ENCODE assay signal across 11 cellular contexts in the genomic region with DNA sequence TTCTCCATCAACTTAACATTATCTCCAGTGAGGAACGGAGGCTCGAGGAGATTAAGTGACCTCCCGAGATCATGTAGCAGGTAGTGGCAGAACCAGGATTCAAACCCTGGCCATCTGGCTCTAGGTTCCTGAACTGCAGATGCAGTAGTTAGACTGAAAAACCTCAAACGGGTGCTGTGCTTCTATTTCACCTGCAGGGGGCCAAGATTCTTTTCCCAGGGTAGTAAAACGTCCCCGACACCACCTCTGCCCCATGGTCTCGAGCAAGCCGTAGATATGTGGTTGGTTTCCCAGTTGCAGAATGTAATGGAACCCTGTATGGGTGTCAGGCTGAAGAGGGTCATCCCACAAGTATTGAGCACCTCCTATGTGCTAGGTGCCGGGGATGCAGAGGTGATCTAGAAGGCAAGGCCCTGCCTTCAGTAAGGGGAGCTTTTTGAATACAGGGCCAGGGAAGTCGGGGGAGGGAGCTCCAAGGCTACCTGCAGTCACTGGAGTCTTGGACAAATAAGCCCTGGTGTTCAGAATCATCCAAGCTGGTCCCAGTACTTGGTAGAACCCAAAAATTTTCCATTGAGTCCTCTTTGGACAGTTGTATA.
A peak's percentile ranks its signal among the peaks of the same experiment; 100 is the strongest.
DNase-seq lines count a peak whose midpoint lies in the region; ATAC-seq, FAIRE-seq and TF ChIP-seq lines count a peak whose summit lies in the region.
"Had no signal": no experiment of that assay in that cellular context is flagged by ENCODE, and none has a peak within 500 bp of the region (broad histone marks: within the 10 kb centered on the region; RNA-seq: fewer than 3 reads in every experiment).

No MANE protein-coding gene starts in this region.

- no peaks in the 10 kb centered on the region; a peak in 2 of 5 replicates for H3K4me1 ChIP-seq in K562 (replicated peaks in 1 of 2; ENCODE audit: control insufficient read depth in 2 of 2, insufficient read depth in 2 of 2, low read length in 2 of 2)
- peaks cover 72 to 82% of the 10 kb centered on the region in 2 experiments for H3K4me1 ChIP-seq in neutrophil (ENCODE audit: control insufficient read depth in 1 of 2, insufficient read depth in 1 of 2, low read depth in 1 of 2, low read length in 1 of 2)

- WGBS in K562 (ENCODE audit: insufficient coverage, low coverage, missing lambda C conversion rate): 35% methylated on average over 10 of the region's 10 CpGs

- in situ Hi-C loops in K562 (cut with MboI): no loop called here

- DNase-seq in NCI-H2227 (lab: John Stamatoyannopoulos, UW; ENCODE audit: unreplicated experiment) (peak; percentile 16), NCI-H2227 treated with DMSO at 0.1 percent for 48 hours (lab: John Stamatoyannopoulos, UW) (no peak), K562 (ENCODE audit: extremely low read depth in 1 of 4, low spot score in 3 of 4) (peak; percentile 50 to 64 (median 59)), NCI-H524 treated with DMSO at 0.1 percent for 48 hours (lab: John Stamatoyannopoulos, UW) (no peak)
- DNase-seq: dorsolateral prefrontal cortex, posterior cingulate gyrus had no signal

- no peak overlapping the region for H3K4me2 ChIP-seq in K562 (ENCODE audit: insufficient read depth, low read length)
- H3K4me2 ChIP-seq: BLaER1 had no signal

- H3K4me3 ChIP-seq in K562 (no peak overlapping the region), neutrophil (ENCODE audit: low read depth in 1 of 2, low read length in 1 of 2) (no peak overlapping the region)
- H3K4me3 ChIP-seq: BLaER1, dorsolateral prefrontal cortex had no signal

- H3K9me3 ChIP-seq in K562 (replicated peaks; ENCODE audit: control insufficient read depth, insufficient read depth, low read depth, low read length): no peaks in the 10 kb centered on the region
- no peaks in the 10 kb centered on the region for H3K9me3 ChIP-seq in neutrophil
- H3K9me3 ChIP-seq: BLaER1 had no signal

- TF ChIP-seq CTCF in K562 (IDR thresholded peaks at IDR 0.05 in 2 of 3, conservative IDR thresholded peaks at IDR 0.05 in 1 of 3; ENCODE audit: insufficient read depth in 2 of 3, low read depth in 1 of 3, low read length in 3 of 3) (peak; percentile 61 to 77 (median 76)), neutrophil (IDR thresholded peaks at IDR 0.05) (peak; percentile 59)

- CTCF ChIA-PET in K562 (lab: Yijun Ruan, JAX; ENCODE audit: low intra/inter-chr PET ratio): interaction anchor here (0.6 kb wide), 1 partner anchor 725 kb away, joined by 3 read pairs; no protein-coding TSS in a partner anchor

- ATAC-seq in K562: peak; percentile 92
- no peak for ATAC-seq in GM18520 (IDR thresholded peaks at IDR 0.05; ENCODE audit: unreplicated experiment)
- ATAC-seq in HG03097 (IDR thresholded peaks at IDR 0.05; ENCODE audit: low FRiP score, unreplicated experiment): no peak

- no peak overlapping the region for H2AFZ ChIP-seq in K562 (ENCODE audit: low read depth, low read length)

- FAIRE-seq in K562 (lab: Jason Lieb, UNC): peak; percentile 85

- TF ChIP-seq RAD21 in Ishikawa (IDR thresholded peaks at IDR 0.05; ENCODE audit: low read depth) (peak; percentile 35), K562 (CRISPR knock-in tag; conservative IDR thresholded peaks at IDR 0.05 in 1 of 2, IDR thresholded peaks at IDR 0.05 in 1 of 2) (peak in 1 of 2 experiments; percentile 38; a peak in 3 of 4 replicates)

- no peak overlapping the region for H3K9ac ChIP-seq in K562 (ENCODE audit: insufficient read depth in 1 of 2, low read depth in 2 of 2, low read length in 2 of 2)
- H3K9ac ChIP-seq: BLaER1 had no signal

- H3K36me3 ChIP-seq in K562 (ENCODE audit: control insufficient read depth, insufficient read depth, low read length) (peaks cover 5% of the 10 kb centered on the region; the same call in 1 of the 3 replicates), neutrophil (no peaks in the 10 kb centered on the region)

- no peak for TF ChIP-seq POLR2A in K562 (conservative IDR thresholded peaks at IDR 0.05)

- H3K27ac ChIP-seq in K562 (ENCODE audit: extremely low read depth, low read depth, low read length): no peak overlapping the region
- H3K27ac ChIP-seq in neutrophil: peak overlapping the region; percentile 100
- H3K27ac ChIP-seq: BLaER1, dorsolateral prefrontal cortex had no signal

- H3K27me3 ChIP-seq in K562 (ENCODE audit: control insufficient read depth in 2 of 2, insufficient read depth in 2 of 2, low read length in 2 of 2) (no peaks in the 10 kb centered on the region), neutrophil (no peaks in the 10 kb centered on the region)
- H3K27me3 ChIP-seq: BLaER1, dorsolateral prefrontal cortex had no signal

- no TSS peak for BruUV-seq in K562 (replicated peaks; lab: Mats Ljungman, UMichigan)

- POLR2A ChIA-PET in K562 (lab: Yijun Ruan, JAX): interaction anchor here (0.7 to 1.0 kb wide), 3 partner anchors 9 to 21 kb away, joined by 3 to 4 read pairs (median 4); no protein-coding TSS in a partner anchor

- intact Hi-C loops in K562 (cut with micrococcal nuclease): no loop called here

- H4K20me1 ChIP-seq in K562 (replicated peaks; ENCODE audit: control insufficient read depth, insufficient read depth, low read length): peaks cover 22% of the 10 kb centered on the region

- H3K9me1 ChIP-seq in K562 (ENCODE audit: control insufficient read depth, insufficient read depth, low read length): no peaks in the 10 kb centered on the region

- no peak for TF ChIP-seq EP300 in Ishikawa (IDR thresholded peaks at IDR 0.05; ENCODE audit: borderline replicate concordance)
- TF ChIP-seq EP300 in K562 (IDR thresholded peaks at IDR 0.05; ENCODE audit: low read length): no peak

- H3K79me2 ChIP-seq in K562 (ENCODE audit: control insufficient read depth, insufficient read depth, low read length): peaks cover 13% of the 10 kb centered on the region; the same call in 2 of the 3 replicates

TF ChIP-seq in Ishikawa, 13 proteins besides CTCF, POLR2A, EP300 and RAD21:
- no peak for TF ChIP-seq TCF12 (IDR thresholded peaks at IDR 0.05; ENCODE audit: low read depth)
TF ChIP-seq in Ishikawa: peak in this region for 0.

TF ChIP-seq in K562, 482 proteins besides CTCF, POLR2A, EP300 and RAD21:
- TF ChIP-seq, protein P1, sequence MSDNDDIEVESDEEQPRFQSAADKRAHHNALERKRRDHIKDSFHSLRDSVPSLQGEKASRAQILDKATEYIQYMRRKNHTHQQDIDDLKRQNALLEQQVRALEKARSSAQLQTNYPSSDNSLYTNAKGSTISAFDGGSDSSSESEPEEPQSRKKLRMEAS (CRISPR knock-in tag; IDR thresholded peaks at IDR 0.05): 0 out of 2 replicates have a peak, but pooled peaks have one; percentile 21
- peak; percentile 40; the same call in 1 of the 2 replicates for TF ChIP-seq SMC3 (conservative IDR thresholded peaks at IDR 0.05; ENCODE audit: insufficient read depth, low read depth, low read length)
- TF ChIP-seq RFX1 (IDR thresholded peaks at IDR 0.05): no peak
- no peak for TF ChIP-seq SRSF7 (optimal IDR thresholded peaks at IDR 0.05; ENCODE audit: low read depth, low read length)
- no peak for TF ChIP-seq GATA2 (CRISPR knock-in tag; IDR thresholded peaks at IDR 0.05)
- TF ChIP-seq, protein P2, sequence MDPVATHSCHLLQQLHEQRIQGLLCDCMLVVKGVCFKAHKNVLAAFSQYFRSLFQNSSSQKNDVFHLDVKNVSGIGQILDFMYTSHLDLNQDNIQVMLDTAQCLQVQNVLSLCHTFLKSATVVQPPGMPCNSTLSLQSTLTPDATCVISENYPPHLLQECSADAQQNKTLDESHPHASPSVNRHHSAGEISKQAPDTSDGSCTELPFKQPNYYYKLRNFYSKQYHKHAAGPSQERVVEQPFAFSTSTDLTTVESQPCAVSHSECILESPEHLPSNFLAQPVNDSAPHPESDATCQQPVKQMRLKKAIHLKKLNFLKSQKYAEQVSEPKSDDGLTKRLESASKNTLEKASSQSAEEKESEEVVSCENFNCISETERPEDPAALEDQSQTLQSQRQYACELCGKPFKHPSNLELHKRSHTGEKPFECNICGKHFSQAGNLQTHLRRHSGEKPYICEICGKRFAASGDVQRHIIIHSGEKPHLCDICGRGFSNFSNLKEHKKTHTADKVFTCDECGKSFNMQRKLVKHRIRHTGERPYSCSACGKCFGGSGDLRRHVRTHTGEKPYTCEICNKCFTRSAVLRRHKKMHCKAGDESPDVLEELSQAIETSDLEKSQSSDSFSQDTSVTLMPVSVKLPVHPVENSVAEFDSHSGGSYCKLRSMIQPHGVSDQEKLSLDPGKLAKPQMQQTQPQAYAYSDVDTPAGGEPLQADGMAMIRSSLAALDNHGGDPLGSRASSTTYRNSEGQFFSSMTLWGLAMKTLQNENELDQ (CRISPR knock-in tag; IDR thresholded peaks at IDR 0.05; ENCODE audit: borderline replicate concordance): no peak
- TF ChIP-seq GABPB1 (CRISPR knock-in tag; IDR thresholded peaks at IDR 0.05): no peak
- TF ChIP-seq ZNF780A (CRISPR knock-in tag; IDR thresholded peaks at IDR 0.05): no peak
TF ChIP-seq in K562: peak in this region for 2.

Comparison
In these comparisons a context has a peak if more than half of its experiments do, and no peak if none do; other contexts are left out.
1. DNase-seq: peak in NCI-H2227 (single experiment) and K562 (4 of 4); none in NCI-H2227 treated with DMSO at 0.1 percent for 48 hours (single experiment) and NCI-H524 treated with DMSO at 0.1 percent for 48 hours (single experiment).